Comparison of ENCODE assay signal across 27 cellular contexts in the genomic region with DNA sequence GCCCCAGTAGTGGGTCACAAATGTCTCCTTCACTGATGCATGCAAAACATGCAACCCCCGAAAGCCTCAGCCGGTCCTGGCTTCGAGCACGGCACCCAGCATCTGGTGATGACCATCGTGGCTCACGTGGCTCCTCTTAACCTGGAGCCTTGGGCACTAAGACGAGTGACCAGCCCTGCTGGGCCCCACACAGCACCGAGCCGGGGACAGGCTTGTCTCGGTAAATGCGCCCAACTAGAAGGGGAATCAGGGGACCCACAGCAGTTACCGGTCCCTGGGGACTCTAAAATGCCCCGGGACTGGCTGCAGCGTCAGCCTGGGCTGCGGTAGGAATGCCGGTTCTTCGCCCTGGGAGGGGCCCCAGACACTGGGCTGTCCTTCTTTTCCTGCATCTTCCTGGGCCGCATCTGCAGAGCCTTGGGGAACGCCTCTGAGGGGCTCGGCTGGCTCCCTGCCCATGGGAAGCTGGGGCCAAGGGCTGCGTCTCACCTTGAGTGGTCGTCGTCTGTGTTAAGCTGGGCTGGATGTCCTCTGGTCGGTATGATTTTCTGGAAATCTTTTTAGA. TPM values are rescaled to one million over a fixed set of nuclear protein-coding genes. Genes with fewer than 3 reads are reported as not detected.
"Had no signal": no experiment of that assay in that cellular context is flagged by ENCODE, and none has a peak within 500 bp of the region (broad histone marks: within the 10 kb centered on the region; RNA-seq: fewer than 3 reads in every experiment).

No MANE protein-coding gene starts in this region.

- H3K4me3 ChIP-seq: adrenal gland, body of pancreas, coronary artery, dorsolateral prefrontal cortex, gastrocnemius medialis had no signal

- H3K4me1 ChIP-seq: adrenal gland, body of pancreas, gastrocnemius medialis had no signal

- H3K27ac ChIP-seq: adrenal gland, body of pancreas, coronary artery, dorsolateral prefrontal cortex, gastrocnemius medialis had no signal

- H3K9me3 ChIP-seq: adrenal gland, body of pancreas, gastrocnemius medialis had no signal

- H3K36me3 ChIP-seq: adrenal gland, gastrocnemius medialis had no signal

- DNase-seq: activated CD4-positive, alpha-beta memory T cell treated with anti-CD3 and anti-CD28 coated beads for 36 hours; activated CD4-positive, alpha-beta T cell treated with anti-CD3 and anti-CD28 coated beads for 36 hours; activated CD4-positive, alpha-beta T cell treated with anti-CD3 and anti-CD28 coated beads, Interleukin-2, amount 10 ng/mL, durations not matched to agents 24 days and 14 days; activated CD4-positive, CD25-positive, alpha-beta regulatory T cell; activated CD4-positive, CD25-positive, alpha-beta regulatory T cell treated with anti-CD3 and anti-CD28 coated beads, Interleukin-2, amount 50 U/mL, for 72 hours; activated CD8-positive, alpha-beta memory T cell treated with anti-CD3 and anti-CD28 coated beads, Interleukin-2, amount 10 ng/mL, durations not matched to agents 7 days and 5 days; activated CD8-positive, alpha-beta memory T cell treated with anti-CD3 and anti-CD28 coated beads, Interleukin-2, amount 50 U/mL, for 4 hours; activated CD8-positive, alpha-beta T cell treated with anti-CD3 and anti-CD28 coated beads, Interleukin-2, amount 10 ng/mL, durations not matched to agents 7 days and 5 days; activated effector memory CD4-positive, alpha-beta T cell treated with anti-CD3 and anti-CD28 coated beads, Interleukin-2, amount 50 U/mL, for 16 hours; activated naive CD4-positive, alpha-beta T cell treated with anti-CD3 and anti-CD28 coated beads for 36 hours; activated naive CD8-positive, alpha-beta T cell treated with anti-CD3 and anti-CD28 coated beads for 36 hours; activated naive CD8-positive, alpha-beta T cell treated with anti-CD3 and anti-CD28 coated beads, Interleukin-2, amount 50 U/mL, for 24 hours; activated T-cell treated with anti-CD3 and anti-CD28 coated beads, Interleukin-2, amount 50 U/mL, for 1 hour; activated T-cell treated with anti-CD3 and anti-CD28 coated beads, Interleukin-2, amount 50 U/mL, for 48 hours; adrenal gland; amygdala; body of pancreas; central memory CD4-positive, alpha-beta T cell; cerebellar nuclear complex; dorsolateral prefrontal cortex; effector memory CD4-positive, alpha-beta T cell; endodermal cell; foreskin fibroblast; gastrocnemius medialis; T-helper 2 cell had no signal

- ATAC-seq: activated CD4-positive, alpha-beta T cell treated with anti-CD3 and anti-CD28 coated beads for 36 hours; activated CD8-positive, alpha-beta memory T cell treated with anti-CD3 and anti-CD28 coated beads, Interleukin-2, amount 10 ng/mL, durations not matched to agents 7 days and 5 days; activated CD8-positive, alpha-beta T cell treated with anti-CD3 and anti-CD28 coated beads, Interleukin-2, amount 10 ng/mL, durations not matched to agents 7 days and 5 days; activated naive CD8-positive, alpha-beta T cell treated with anti-CD3 and anti-CD28 coated beads, Interleukin-2, amount 50 U/mL, for 24 hours; body of pancreas; esophagus mucosa; gastrocnemius medialis had no signal

- H3K27me3 ChIP-seq: body of pancreas had no signal

RNA-seq across cellular contexts. Expression of gene TTC34, which starts 13.1 kb away (rescaled TPM):
- total RNA-seq: gastrocnemius medialis had no signal
